ENCODE assay signal across 1 cellular context in the genomic region with DNA sequence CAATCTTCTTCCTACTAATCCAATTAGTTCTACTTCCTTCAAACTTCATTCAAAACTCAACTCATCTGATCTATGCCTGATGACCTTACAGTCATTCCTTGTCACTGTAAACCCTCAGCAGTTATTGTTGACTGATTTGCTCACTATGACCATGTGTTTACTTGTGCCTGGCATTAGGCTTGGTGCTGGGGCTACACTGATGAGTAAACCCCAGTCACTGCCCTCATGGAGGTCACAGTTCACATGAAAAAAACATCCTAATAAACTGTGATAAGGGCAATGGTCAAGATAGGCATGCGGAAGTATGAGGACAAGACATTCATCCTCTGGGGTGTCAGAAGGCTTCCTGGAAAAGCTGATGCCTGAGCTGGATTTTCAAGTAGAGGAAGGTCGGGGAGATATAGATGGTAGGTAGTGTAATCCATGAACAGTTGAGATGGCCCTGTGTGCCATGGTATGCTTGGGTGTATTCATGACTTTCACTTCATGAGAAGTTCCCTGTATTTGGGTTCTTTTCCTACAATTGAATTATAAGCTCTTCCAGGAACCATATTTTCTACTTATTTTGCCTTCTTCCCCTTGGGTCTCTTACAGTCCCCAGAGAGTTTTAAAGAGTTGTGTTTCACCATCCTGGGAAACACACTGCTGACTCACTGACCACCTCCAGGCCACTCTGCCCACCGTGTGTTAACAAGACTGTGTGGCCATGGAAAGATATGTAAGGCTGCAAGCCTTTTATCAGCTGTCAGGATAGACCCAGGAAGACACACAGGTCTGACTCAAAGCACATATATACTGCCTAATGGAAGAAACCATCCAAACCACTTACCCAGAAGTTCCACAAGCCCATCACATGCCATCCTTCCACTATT.
TF ChIP-seq lines count a peak whose summit lies in the region.

No MANE protein-coding gene starts in this region.

TF ChIP-seq in liver, 16 proteins besides CTCF, POLR2A, EP300 and RAD21 (continued from another document):
- TF ChIP-seq, protein P1, sequence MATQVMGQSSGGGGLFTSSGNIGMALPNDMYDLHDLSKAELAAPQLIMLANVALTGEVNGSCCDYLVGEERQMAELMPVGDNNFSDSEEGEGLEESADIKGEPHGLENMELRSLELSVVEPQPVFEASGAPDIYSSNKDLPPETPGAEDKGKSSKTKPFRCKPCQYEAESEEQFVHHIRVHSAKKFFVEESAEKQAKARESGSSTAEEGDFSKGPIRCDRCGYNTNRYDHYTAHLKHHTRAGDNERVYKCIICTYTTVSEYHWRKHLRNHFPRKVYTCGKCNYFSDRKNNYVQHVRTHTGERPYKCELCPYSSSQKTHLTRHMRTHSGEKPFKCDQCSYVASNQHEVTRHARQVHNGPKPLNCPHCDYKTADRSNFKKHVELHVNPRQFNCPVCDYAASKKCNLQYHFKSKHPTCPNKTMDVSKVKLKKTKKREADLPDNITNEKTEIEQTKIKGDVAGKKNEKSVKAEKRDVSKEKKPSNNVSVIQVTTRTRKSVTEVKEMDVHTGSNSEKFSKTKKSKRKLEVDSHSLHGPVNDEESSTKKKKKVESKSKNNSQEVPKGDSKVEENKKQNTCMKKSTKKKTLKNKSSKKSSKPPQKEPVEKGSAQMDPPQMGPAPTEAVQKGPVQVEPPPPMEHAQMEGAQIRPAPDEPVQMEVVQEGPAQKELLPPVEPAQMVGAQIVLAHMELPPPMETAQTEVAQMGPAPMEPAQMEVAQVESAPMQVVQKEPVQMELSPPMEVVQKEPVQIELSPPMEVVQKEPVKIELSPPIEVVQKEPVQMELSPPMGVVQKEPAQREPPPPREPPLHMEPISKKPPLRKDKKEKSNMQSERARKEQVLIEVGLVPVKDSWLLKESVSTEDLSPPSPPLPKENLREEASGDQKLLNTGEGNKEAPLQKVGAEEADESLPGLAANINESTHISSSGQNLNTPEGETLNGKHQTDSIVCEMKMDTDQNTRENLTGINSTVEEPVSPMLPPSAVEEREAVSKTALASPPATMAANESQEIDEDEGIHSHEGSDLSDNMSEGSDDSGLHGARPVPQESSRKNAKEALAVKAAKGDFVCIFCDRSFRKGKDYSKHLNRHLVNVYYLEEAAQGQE (IDR thresholded peaks at IDR 0.05), result peak; percentile 65
- TF ChIP-seq RXRA (IDR thresholded peaks at IDR 0.05), result peak; percentile 96 to 99
- peak; percentile 84 to 91 for TF ChIP-seq JUND (IDR thresholded peaks at IDR 0.05)
- TF ChIP-seq EGR1 (IDR thresholded peaks at IDR 0.05; ENCODE audit: low read depth in 2 of 2), result peak; percentile 37 to 90
- TF ChIP-seq YY1 (IDR thresholded peaks at IDR 0.05), result peak; percentile 71
- TF ChIP-seq FOXA1 (IDR thresholded peaks at IDR 0.05), result peak; percentile 61
- TF ChIP-seq, protein P2, sequence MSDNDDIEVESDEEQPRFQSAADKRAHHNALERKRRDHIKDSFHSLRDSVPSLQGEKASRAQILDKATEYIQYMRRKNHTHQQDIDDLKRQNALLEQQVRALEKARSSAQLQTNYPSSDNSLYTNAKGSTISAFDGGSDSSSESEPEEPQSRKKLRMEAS (IDR thresholded peaks at IDR 0.05), result peak; percentile 99
- TF ChIP-seq SP1 (IDR thresholded peaks at IDR 0.05), result peak; percentile 95
- TF ChIP-seq GABPA (IDR thresholded peaks at IDR 0.05 in 1 of 2, conservative IDR thresholded peaks at IDR 0.05 in 1 of 2), result peak in 1 of 2 donors; percentile 24
- no peak for TF ChIP-seq TAF1 (conservative IDR thresholded peaks at IDR 0.05)
